ENCODE assay signal across 10 cellular contexts in genomic region chr9:129624947-129625346, GRCh38. TPM values are rescaled to one million over a fixed set of nuclear protein-coding genes. Genes with fewer than 3 reads are reported as not detected.
A peak's percentile ranks its signal among the peaks of the same experiment; 100 is the strongest.
DNase-seq lines count a peak whose midpoint lies in the region; ATAC-seq, FAIRE-seq and TF ChIP-seq lines count a peak whose summit lies in the region.
"Had no signal": no experiment of that assay in that cellular context is flagged by ENCODE, and none has a peak within 500 bp of the region (broad histone marks: within the 10 kb centered on the region; RNA-seq: fewer than 3 reads in every experiment).

No MANE protein-coding gene starts in this region.

- H2AFZ ChIP-seq in Karpas-422 (ENCODE audit: low read length): 0 out of 2 replicates have a peak overlapping the region, but pooled peaks have one; percentile 48

- no peaks in the 10 kb centered on the region for H3K27me3 ChIP-seq in Karpas-422 (ENCODE audit: low read length)
- H3K27me3 ChIP-seq in liver (ENCODE audit: control insufficient read depth in 4 of 4, insufficient read depth in 4 of 4, low read length in 3 of 4): no peaks in the 10 kb centered on the region

- TF ChIP-seq CTCF in activated B cell treated with CpG ODN at 0.5 μM for 24 hours (IDR thresholded peaks at IDR 0.05) (no peak), liver (IDR thresholded peaks at IDR 0.05; ENCODE audit: low read depth, low read length, missing input control) (no peak)

- H3K9ac ChIP-seq in Karpas-422 (ENCODE audit: low read length): peak overlapping the region; percentile 85
- H3K9ac ChIP-seq in liver (ENCODE audit: low read depth in 1 of 2, low read length in 2 of 2): no peak overlapping the region

- H3K4me3 Mint-ChIP-seq in activated B cell treated with CpG ODN at 0.5 μM for 24 hours: peak overlapping the region; percentile 89

- H4K20me1 ChIP-seq in Karpas-422 (ENCODE audit: insufficient read depth, low read depth, low read length): peaks cover 35% of the 10 kb centered on the region

- H3K79me2 ChIP-seq in Karpas-422 (ENCODE audit: low read length): peaks cover 39% of the 10 kb centered on the region

- ATAC-seq in activated B cell treated with CpG ODN at 0.5 μM for 24 hours (ENCODE audit: low read depth): peak; percentile 33

- intact Hi-C loops in activated B cell treated with CpG ODN at 0.5 μM for 24 hours (cut with micrococcal nuclease): loop anchor here (1.0 kb wide), 4 partner anchors 14 to 494 kb away; no protein-coding TSS in a partner anchor

- FAIRE-seq in urothelium cell line (lab: Jason Lieb, UNC): no peak

- peaks cover 11% of the 10 kb centered on the region for H3K27me3 Mint-ChIP-seq in activated B cell treated with CpG ODN at 0.5 μM for 24 hours

- H3K9me3 ChIP-seq in Karpas-422 (ENCODE audit: low read length) (no peaks in the 10 kb centered on the region), liver (ENCODE audit: control insufficient read depth in 4 of 4, low read length in 3 of 4) (no peaks in the 10 kb centered on the region)

- H3K4me1 Mint-ChIP-seq in activated B cell treated with CpG ODN at 0.5 μM for 24 hours: peaks cover 50% of the 10 kb centered on the region

- DNase-seq in DMS153 treated with DMSO at 0.1 percent for 48 hours (lab: John Stamatoyannopoulos, UW; ENCODE audit: unreplicated experiment) (peak; percentile 50), Karpas-422 (peak; percentile 74), activated B cell treated with CpG ODN at 0.5 μM for 24 hours (no peak), HK-2 (ENCODE audit: unreplicated experiment) (no peak), urothelium cell line (ENCODE audit: low spot score) (no peak), NCI-H1436 (lab: John Stamatoyannopoulos, UW) (no peak)
- no peak for DNase-seq in stimulated activated CD8-positive, alpha-beta memory T cell treated with anti-CD3 and anti-CD28 coated beads, Interleukin-4, amount 100 ng/mL, for 48 hours
- DNase-seq: NCI-H1048 had no signal

- CTCF ChIA-PET in activated B cell treated with CpG ODN at 0.5 μM for 24 hours (lab: Charles Lee): interaction anchor here (0.6 to 4.3 kb wide), 18 partner anchors 11 to 511 kb away, joined by 3 to 72 read pairs (median 6); partner anchors contain the start of gene ASB6

- H3K9me3 Mint-ChIP-seq in activated B cell treated with CpG ODN at 0.5 μM for 24 hours: no peaks in the 10 kb centered on the region

- POLR2A ChIA-PET in activated B cell treated with CpG ODN at 0.5 μM for 24 hours (lab: Charles Lee): interaction anchor here (0.5 to 4.6 kb wide), 11 partner anchors 14 to 1856 kb away, joined by 3 to 62 read pairs (median 5); no protein-coding TSS in a partner anchor

- peak overlapping the region; percentile 57 for H3K4me3 ChIP-seq in Karpas-422 (ENCODE audit: low read length)
- H3K4me3 ChIP-seq in liver (ENCODE audit: low read depth in 1 of 3, low read length in 3 of 3): no peak overlapping the region

- H3K36me3 Mint-ChIP-seq in activated B cell treated with CpG ODN at 0.5 μM for 24 hours (ENCODE audit: low read depth): peaks cover 20% of the 10 kb centered on the region

- peak overlapping the region; percentile 19; the same call in 1 of the 2 replicates for H3K27ac ChIP-seq in Karpas-422 (ENCODE audit: low read length)
- H3K27ac ChIP-seq in liver (ENCODE audit: low read depth in 1 of 2, low read length in 2 of 2): peak overlapping the region; percentile 36 to 55
- H3K27ac ChIP-seq: cardiac muscle cell had no signal

- peak overlapping the region; percentile 82 for H3K27ac Mint-ChIP-seq in activated B cell treated with CpG ODN at 0.5 μM for 24 hours

- H3K36me3 ChIP-seq in Karpas-422 (ENCODE audit: insufficient read depth, low read length) (peaks cover 17% of the 10 kb centered on the region; the same call in 1 of the 2 replicates), liver (ENCODE audit: control insufficient read depth in 4 of 4, insufficient read depth in 3 of 4, low read depth in 1 of 4, low read length in 3 of 4) (peaks cover 0 to 2% (median 0%) of the 10 kb centered on the region in 4 donors)
- H3K36me3 ChIP-seq: cardiac muscle cell had no signal

- no peaks in the 10 kb centered on the region for H3K9me2 ChIP-seq in Karpas-422 (replicated peaks; ENCODE audit: insufficient read depth, low read length)

- no peak for TF ChIP-seq RAD21 in liver (IDR thresholded peaks at IDR 0.05)

- H3K4me2 ChIP-seq in Karpas-422 (ENCODE audit: low read depth, low read length, poor library complexity, severe bottlenecking): peak overlapping the region; percentile 89

- 34% methylated on average over 9 of the region's 9 CpGs for WGBS in liver

- peaks cover 44% of the 10 kb centered on the region for H3K4me1 ChIP-seq in Karpas-422 (ENCODE audit: low read length)
- H3K4me1 ChIP-seq in liver (ENCODE audit: control insufficient read depth in 4 of 4, insufficient read depth in 4 of 4, low read length in 3 of 4): peaks cover 9 to 51% (median 29%) of the 10 kb centered on the region in 4 donors

TF ChIP-seq in liver, 16 proteins besides CTCF, POLR2A, EP300 and RAD21 (continues in another document):
- TF ChIP-seq TAF1 (conservative IDR thresholded peaks at IDR 0.05) (no peak), GABPA (IDR thresholded peaks at IDR 0.05 in 1 of 2, conservative IDR thresholded peaks at IDR 0.05 in 1 of 2) (peak; percentile 18 to 37), REST (IDR thresholded peaks at IDR 0.05) (no peak), HNF4G (IDR thresholded peaks at IDR 0.05) (no peak), RXRA (IDR thresholded peaks at IDR 0.05) (no peak), ATF3 (IDR thresholded peaks at IDR 0.05) (no peak), ZBTB33 (IDR thresholded peaks at IDR 0.05) (no peak), FOXA2 (IDR thresholded peaks at IDR 0.05) (no peak), JUND (IDR thresholded peaks at IDR 0.05) (no peak), EGR1 (IDR thresholded peaks at IDR 0.05; ENCODE audit: low read depth in 2 of 2) (no peak), SP1 (IDR thresholded peaks at IDR 0.05) (peak; percentile 20), YY1 (IDR thresholded peaks at IDR 0.05) (no peak)

RNA-seq across cellular contexts. Expression of gene NTMT1, which starts 1.0 kb away (rescaled TPM):
- total RNA-seq in Karpas-422 (2014; rRNA removed; shearing (Covaris generic); ENCODE audit: low replicate concordance): 22.4 and 31.1 TPM in 2 replicates
- total RNA-seq in activated B cell treated with CpG ODN at 0.5 μM for 24 hours: 33.1 and 40.1 TPM in 2 replicates
- total RNA-seq in liver: 10 to 100 TPM; 13.1 to 17.7 TPM
- 10 to 100 TPM; 34.8 to 42.5 TPM for polyA plus RNA-seq in liver

RNA-seq across cellular contexts. Expression of gene C9orf50, which starts 4.0 kb away (rescaled TPM):
- total RNA-seq in Karpas-422 (2014; rRNA removed; shearing (Covaris generic); ENCODE audit: low replicate concordance): not detected in 2 replicates
- total RNA-seq in activated B cell treated with CpG ODN at 0.5 μM for 24 hours: not detected in 2 replicates
- total RNA-seq in liver: under 1 TPM in 1 of 2 donors, not detected in 1; 0.23 TPM
- polyA plus RNA-seq in liver: not detected

RNA-seq across cellular contexts. Expression of gene ASB6, which starts 17.0 kb away (rescaled TPM):
- 10.6 and 16.3 TPM in 2 replicates for total RNA-seq in Karpas-422 (2014; rRNA removed; shearing (Covaris generic); ENCODE audit: low replicate concordance)
- 18.9 and 20.1 TPM in 2 replicates for total RNA-seq in activated B cell treated with CpG ODN at 0.5 μM for 24 hours
- total RNA-seq in liver: 1 to 10 TPM; 6.0 to 8.4 TPM
- polyA plus RNA-seq in liver: 1 to 10 TPM; 3.4 to 6.3 TPM

RNA-seq across cellular contexts. Expression of gene PRRX2, which starts 40.5 kb away (rescaled TPM):
- not detected in 2 replicates for total RNA-seq in Karpas-422 (2014; rRNA removed; shearing (Covaris generic); ENCODE audit: low replicate concordance)
- total RNA-seq in activated B cell treated with CpG ODN at 0.5 μM for 24 hours (not detected in 2 replicates), liver (under 1 TPM in 1 of 2 donors, not detected in 1; 0.08 TPM)
- polyA plus RNA-seq in liver: under 1 TPM in 1 of 2 donors, not detected in 1; 0.03 TPM

Comparison
In these comparisons a context has a peak if more than half of its experiments do, and no peak if none do; other contexts are left out.
1. DNase-seq: peak in DMS153 treated with DMSO at 0.1 percent for 48 hours (single experiment) and Karpas-422 (single experiment); none in activated B cell treated with CpG ODN at 0.5 μM for 24 hours (single experiment), HK-2 (single experiment), urothelium cell line (single experiment), NCI-H1436 (single experiment) and stimulated activated CD8-positive, alpha-beta memory T cell treated with anti-CD3 and anti-CD28 coated beads, Interleukin-4, amount 100 ng/mL, for 48 hours (single experiment).